18 cellular contexts compared by ENCODE assay signal in genomic region chr11:9825315-9825714, GRCh38.
A peak's percentile ranks its signal among the peaks of the same experiment; 100 is the strongest.
DNase-seq lines count a peak whose midpoint lies in the region; ATAC-seq, FAIRE-seq and TF ChIP-seq lines count a peak whose summit lies in the region.
"Had no signal": no experiment of that assay in that cellular context is flagged by ENCODE, and none has a peak within 500 bp of the region (broad histone marks: within the 10 kb centered on the region; RNA-seq: fewer than 3 reads in every experiment).

No MANE protein-coding gene starts in this region.

- no peak for ATAC-seq in left colon
- ATAC-seq in activated naive CD8-positive, alpha-beta T cell treated with anti-CD3 and anti-CD28 coated beads, Interleukin-2, amount 50 U/mL, for 24 hours: no peak
- ATAC-seq: left lung, right lobe of liver had no signal

- no peaks in the 10 kb centered on the region for H4K20me1 ChIP-seq in fibroblast of lung (ENCODE audit: control insufficient read depth, extremely low read depth, insufficient read depth, low read length)

- peaks cover 1% of the 10 kb centered on the region for H3K4me1 ChIP-seq in fibroblast of lung (ENCODE audit: control insufficient read depth, extremely low read depth, insufficient read depth, low read length)
- H3K4me1 ChIP-seq: left lung, right lobe of liver had no signal

- no peaks in the 10 kb centered on the region for H3K36me3 ChIP-seq in fibroblast of lung (ENCODE audit: control insufficient read depth, insufficient read depth, low read length)
- H3K36me3 ChIP-seq: left lung, right lobe of liver had no signal

- no peak overlapping the region for H3K9ac ChIP-seq in fibroblast of lung (ENCODE audit: insufficient read depth, low read length)

- intact Hi-C loops in left colon (cut with DNase I, micrococcal nuclease): no loop called here

- H3K4me3 ChIP-seq in fibroblast of lung (replicated peaks in 1 of 4; ENCODE audit: control extremely low read depth in 1 of 4, insufficient read depth in 1 of 4, low read depth in 3 of 4, low read length in 4 of 4): no peak overlapping the region
- H3K4me3 ChIP-seq: left lung, right lobe of liver had no signal

- TF ChIP-seq CTCF in fibroblast of lung (conservative IDR thresholded peaks at IDR 0.05 in 1 of 2, IDR thresholded peaks at IDR 0.05 in 1 of 2; ENCODE audit: low read depth in 1 of 2, low read length in 2 of 2): no peak

- H3K27me3 ChIP-seq in fibroblast of lung (ENCODE audit: control insufficient read depth, insufficient read depth, low read length): no peaks in the 10 kb centered on the region
- H3K27me3 ChIP-seq: left lung, right lobe of liver had no signal

- H3K79me2 ChIP-seq in fibroblast of lung (ENCODE audit: control insufficient read depth, insufficient read depth, low read length): no peaks in the 10 kb centered on the region

- peak; percentile 77 for FAIRE-seq in A204.1 (lab: Jason Lieb, UNC)

- H3K27me3 Mint-ChIP-seq in activated naive CD8-positive, alpha-beta T cell treated with anti-CD3 and anti-CD28 coated beads, Interleukin-2, amount 50 U/mL, for 24 hours: no peaks in the 10 kb centered on the region
- H3K27me3 Mint-ChIP-seq: activated naive CD4-positive, alpha-beta T cell treated with anti-CD3 and anti-CD28 coated beads, Interleukin-2, amount 50 U/mL, for 24 hours had no signal

- H3K4me1 Mint-ChIP-seq in activated naive CD8-positive, alpha-beta T cell treated with anti-CD3 and anti-CD28 coated beads, Interleukin-2, amount 50 U/mL, for 24 hours: peaks cover 27% of the 10 kb centered on the region
- H3K4me1 Mint-ChIP-seq: activated naive CD4-positive, alpha-beta T cell treated with anti-CD3 and anti-CD28 coated beads, Interleukin-2, amount 50 U/mL, for 24 hours had no signal

- H3K9me3 ChIP-seq in fibroblast of lung (ENCODE audit: control insufficient read depth, insufficient read depth, low read depth, low read length): no peaks in the 10 kb centered on the region
- H3K9me3 ChIP-seq: left lung, right lobe of liver had no signal

- no peak overlapping the region for H3K4me3 Mint-ChIP-seq in activated naive CD8-positive, alpha-beta T cell treated with anti-CD3 and anti-CD28 coated beads, Interleukin-2, amount 50 U/mL, for 24 hours
- H3K4me3 Mint-ChIP-seq: activated naive CD4-positive, alpha-beta T cell treated with anti-CD3 and anti-CD28 coated beads, Interleukin-2, amount 50 U/mL, for 24 hours had no signal

- no peak overlapping the region for H3K4me2 ChIP-seq in fibroblast of lung (ENCODE audit: extremely low read depth, insufficient read depth, low read length)

- DNase-seq in GM03348 (ENCODE audit: low spot score) (peak; percentile 43), RPMI7951 (ENCODE audit: low read depth) (peak; percentile 77), fibroblast of lung (ENCODE audit: low read depth in 2 of 2) (peak; percentile 22 to 26), left colon (no peak), caudate nucleus (lab: John Stamatoyannopoulos, UW) (no peak)
- DNase-seq in activated T-cell treated with anti-CD3 and anti-CD28 coated beads, Interleukin-2, amount 50 U/mL, for 48 hours: no peak
- DNase-seq in activated naive CD8-positive, alpha-beta T cell treated with anti-CD3 and anti-CD28 coated beads, Interleukin-2, amount 50 U/mL, for 24 hours: no peak
- DNase-seq: activated T-cell treated with anti-CD3 and anti-CD28 coated beads for 4 hours; GOT3; KBM-7; left lung; NCI-H1436 treated with DMSO at 0.1 percent for 48 hours; NCI-H2227 treated with DMSO at 0.1 percent for 48 hours; occipital lobe; right lobe of liver; stimulated activated CD4-positive, alpha-beta T cell treated with anti-CD3 and anti-CD28 coated beads, Interleukin-2, amount 100 ng/mL, for 24 hours had no signal

- no peak overlapping the region for H2AFZ ChIP-seq in fibroblast of lung (ENCODE audit: low read length)

- no peak overlapping the region for H3K27ac ChIP-seq in fibroblast of lung (ENCODE audit: insufficient read depth, low read length)
- no peak overlapping the region for H3K27ac ChIP-seq in caudate nucleus (ENCODE audit: low read depth, low read length)
- H3K27ac ChIP-seq: left lung, right lobe of liver had no signal

- H3K36me3 Mint-ChIP-seq in activated naive CD8-positive, alpha-beta T cell treated with anti-CD3 and anti-CD28 coated beads, Interleukin-2, amount 50 U/mL, for 24 hours (ENCODE audit: low read depth): peaks cover 2% of the 10 kb centered on the region

- H3K27ac Mint-ChIP-seq in activated naive CD8-positive, alpha-beta T cell treated with anti-CD3 and anti-CD28 coated beads, Interleukin-2, amount 50 U/mL, for 24 hours: no peak overlapping the region
- H3K27ac Mint-ChIP-seq: activated naive CD4-positive, alpha-beta T cell treated with anti-CD3 and anti-CD28 coated beads, Interleukin-2, amount 50 U/mL, for 24 hours had no signal

- no peaks in the 10 kb centered on the region for H3K9me3 Mint-ChIP-seq in activated naive CD8-positive, alpha-beta T cell treated with anti-CD3 and anti-CD28 coated beads, Interleukin-2, amount 50 U/mL, for 24 hours
- H3K9me3 Mint-ChIP-seq: activated naive CD4-positive, alpha-beta T cell treated with anti-CD3 and anti-CD28 coated beads, Interleukin-2, amount 50 U/mL, for 24 hours had no signal

Comparison
In these comparisons a context has a peak if more than half of its experiments do, and no peak if none do; other contexts are left out.
1. DNase-seq: peak in GM03348 (single experiment), RPMI7951 (single experiment) and fibroblast of lung (2 of 2); none in activated T-cell treated with anti-CD3 and anti-CD28 coated beads, Interleukin-2, amount 50 U/mL, for 48 hours (0 of 2), left colon (0 of 2), activated naive CD8-positive, alpha-beta T cell treated with anti-CD3 and anti-CD28 coated beads, Interleukin-2, amount 50 U/mL, for 24 hours (single experiment) and caudate nucleus (0 of 61).